Comparison of ENCODE assay signal across 8 cellular contexts in the genomic region with DNA sequence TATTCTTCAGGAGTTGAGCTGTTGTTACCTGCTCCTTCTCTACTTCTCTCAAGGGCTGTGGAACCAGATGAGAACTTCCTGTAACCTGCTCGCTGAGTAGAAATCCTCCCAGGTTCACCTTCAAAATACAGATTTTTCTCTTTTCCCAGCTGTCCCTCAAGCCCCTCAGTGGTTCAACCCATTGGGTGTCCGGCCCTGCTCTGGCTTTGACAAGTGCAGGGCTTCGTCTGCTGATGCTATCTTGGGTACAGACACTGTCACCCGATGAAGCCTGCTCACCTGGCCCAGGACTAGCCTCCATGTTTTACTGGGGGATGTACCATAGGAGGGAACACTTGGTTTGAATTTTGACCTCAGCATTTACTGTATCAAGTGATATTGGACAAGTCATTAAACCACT.
"Had no signal": no experiment of that assay in that cellular context is flagged by ENCODE, and none has a peak within 500 bp of the region (broad histone marks: within the 10 kb centered on the region; RNA-seq: fewer than 3 reads in every experiment).

No MANE protein-coding gene starts in this region.

- H3K4me3 ChIP-seq: GM23248, GM23338, HAP-1 had no signal

- H3K4me1 ChIP-seq: HAP-1 had no signal

- H3K9me3 ChIP-seq: HAP-1 had no signal

- H3K36me3 ChIP-seq: HAP-1 had no signal

- H3K27ac ChIP-seq: GM23248 had no signal

- DNase-seq: GM23248, GOT3, H7, H9, HCEC 1CT, HFFc6 had no signal
